In genomic region chr7:117030793-117031192, GRCh38 we compare ENCODE assay signal across 4 cellular contexts.
DNase-seq lines count a peak whose midpoint lies in the region; ATAC-seq, FAIRE-seq and TF ChIP-seq lines count a peak whose summit lies in the region.
"Not testable (repeated sequence)": the region's sequence is repeated elsewhere in the genome, so short reads cannot be mapped to it uniquely, and the experiment has no call there.

No MANE protein-coding gene starts in this region.

- TF ChIP-seq RAD21 in GM12878 (IDR thresholded peaks at IDR 0.05; ENCODE audit: insufficient read depth, low read depth, low read length); K562 (CRISPR knock-in tag; conservative IDR thresholded peaks at IDR 0.05 in 1 of 2, IDR thresholded peaks at IDR 0.05 in 1 of 2): not testable (repeated sequence)

- not testable (repeated sequence) for ATAC-seq in SK-N-SH treated with all-trans-retinoic acid at 6 μM for 48 hours, GM12878, K562

- in situ Hi-C loops in GM12878 (cut with MboI); K562 (cut with MboI): not testable (repeated sequence)

- not testable (repeated sequence) for H4K20me1 ChIP-seq in GM12878 (ENCODE audit: control insufficient read depth, insufficient read depth); K562 (replicated peaks; ENCODE audit: control insufficient read depth, insufficient read depth, low read length)

- CTCF ChIA-PET in HEK293 (lab: Yijun Ruan, JAX); GM12878 (lab: Yijun Ruan, JAX); K562 (lab: Yijun Ruan, JAX; ENCODE audit: low intra/inter-chr PET ratio): not testable (repeated sequence)

- not testable (repeated sequence) for TF ChIP-seq CTCF in HEK293 (tag by site-specific recombination; IDR thresholded peaks at IDR 0.05); GM12878 (IDR thresholded peaks at IDR 0.05 in 2 of 3, conservative IDR thresholded peaks at IDR 0.05 in 1 of 3; ENCODE audit: control insufficient read depth in 2 of 3, extremely low read depth in 1 of 3, insufficient read depth in 1 of 3, low read depth in 3 of 3, low read length in 3 of 3); K562 (IDR thresholded peaks at IDR 0.05 in 2 of 3, conservative IDR thresholded peaks at IDR 0.05 in 1 of 3; ENCODE audit: insufficient read depth in 2 of 3, low read depth in 1 of 3, low read length in 3 of 3)

- H2AFZ ChIP-seq in GM12878 (ENCODE audit: control insufficient read depth, low read depth, low read length); K562 (ENCODE audit: low read depth, low read length): not testable (repeated sequence)

- not testable (repeated sequence) for TF ChIP-seq EP300 in GM12878 (IDR thresholded peaks at IDR 0.05; ENCODE audit: borderline replicate concordance in 1 of 2, control insufficient read depth in 1 of 2, low read depth in 2 of 2, low read length in 2 of 2); K562 (IDR thresholded peaks at IDR 0.05; ENCODE audit: low read length)

- not testable (repeated sequence) for H3K27ac ChIP-seq in HEK293 (ENCODE audit: extremely low read depth, low read depth, low read length); GM12878 (ENCODE audit: control insufficient read depth, insufficient read depth); K562 (ENCODE audit: extremely low read depth, low read depth, low read length)

- RAD21 ChIA-PET in GM12878 (lab: Charles Lee; ENCODE audit: unreplicated experiment), result not testable (repeated sequence)

- H3K9me3 ChIP-seq in HEK293 (ENCODE audit: control insufficient read depth, insufficient read depth, low read depth, low read length); K562 (replicated peaks; ENCODE audit: control insufficient read depth, insufficient read depth, low read depth, low read length): not testable (repeated sequence)
- peaks cover 11% of the 10 kb centered on the region for H3K9me3 ChIP-seq in GM12878 (replicated peaks; ENCODE audit: control insufficient read depth, insufficient read depth, low read length)

- not testable (repeated sequence) for H3K9ac ChIP-seq in GM12878 (ENCODE audit: control insufficient read depth, insufficient read depth, low read length); K562 (ENCODE audit: insufficient read depth in 1 of 2, low read depth in 2 of 2, low read length in 2 of 2)

- H3K4me2 ChIP-seq in GM12878 (ENCODE audit: control insufficient read depth, insufficient read depth); K562 (ENCODE audit: insufficient read depth, low read length): not testable (repeated sequence)

- not testable (repeated sequence) for FAIRE-seq in GM12878 (lab: Jason Lieb, UNC); K562 (lab: Jason Lieb, UNC)

- POLR2A ChIA-PET in HEK293 (lab: Yijun Ruan, JAX); GM12878 (lab: Charles Lee); K562 (lab: Yijun Ruan, JAX): not testable (repeated sequence)

- H3K4me3 ChIP-seq in HEK293 (ENCODE audit: low read depth, low read length); GM12878; K562: not testable (repeated sequence)

- not testable (repeated sequence) for TF ChIP-seq POLR2A in GM12878 (IDR thresholded peaks at IDR 0.05; ENCODE audit: low read depth, low read length)
- 0 out of 2 replicates have a peak, but pooled peaks have one; percentile 28 for TF ChIP-seq POLR2A in K562 (conservative IDR thresholded peaks at IDR 0.05)

- BruUV-seq in GM12878 (replicated peaks; lab: Mats Ljungman, UMichigan), result TSS peak; percentile 42
- not testable (repeated sequence) for BruUV-seq in K562 (replicated peaks; lab: Mats Ljungman, UMichigan)

- SMC1A ChIA-PET in GM12878 (lab: Charles Lee; ENCODE audit: uncharacterized antibody, unreplicated experiment), result not testable (repeated sequence)

- not testable (repeated sequence) for DNase-seq in GM12878 (ENCODE audit: low read depth, low spot score); K562 (ENCODE audit: extremely low read depth in 1 of 4, low spot score in 3 of 4)

- not testable (repeated sequence) for H3K9me1 ChIP-seq in K562 (ENCODE audit: control insufficient read depth, insufficient read depth, low read length)

- H3K27me3 ChIP-seq in GM12878 (replicated peaks in 1 of 2; ENCODE audit: control insufficient read depth in 2 of 2, insufficient read depth in 2 of 2, low read length in 1 of 2); K562 (ENCODE audit: control insufficient read depth in 2 of 2, insufficient read depth in 2 of 2, low read length in 2 of 2): not testable (repeated sequence)

- intact Hi-C loops in GM12878 (cut with micrococcal nuclease; ENCODE audit: unreplicated experiment); K562 (cut with micrococcal nuclease): not testable (repeated sequence)

- H3K36me3 ChIP-seq in HEK293 (ENCODE audit: control insufficient read depth in 2 of 2, insufficient read depth in 1 of 2, low read length in 2 of 2); GM12878 (ENCODE audit: control insufficient read depth in 2 of 2, insufficient read depth in 2 of 2, low read length in 1 of 2): not testable (repeated sequence)
- peaks cover 20% of the 10 kb centered on the region; the same call in 2 of the 3 replicates for H3K36me3 ChIP-seq in K562 (ENCODE audit: control insufficient read depth, insufficient read depth, low read length)

- H3K79me2 ChIP-seq in GM12878 (ENCODE audit: control insufficient read depth, insufficient read depth, low read length) (peaks cover 59% of the 10 kb centered on the region), K562 (ENCODE audit: control insufficient read depth, insufficient read depth, low read length) (peaks cover 74% of the 10 kb centered on the region)

- 0% methylated on average over 1 of the region's 1 CpG for WGBS in GM12878 (ENCODE audit: insufficient coverage, insufficient replicate concordance, low lambda C conversion rate, missing lambda C conversion rate)
- WGBS in K562 (ENCODE audit: insufficient coverage, low coverage, missing lambda C conversion rate), result 0% methylated on average over 1 of the region's 1 CpG

- H3K4me1 ChIP-seq in HEK293 (ENCODE audit: control insufficient read depth, insufficient read depth, low read length); GM12878 (ENCODE audit: control insufficient read depth, insufficient read depth, low read length); K562 (replicated peaks in 1 of 2; ENCODE audit: control insufficient read depth in 2 of 2, insufficient read depth in 2 of 2, low read length in 2 of 2): not testable (repeated sequence)

TF ChIP-seq in SK-N-SH treated with all-trans-retinoic acid at 6 μM for 48 hours, 23 proteins besides CTCF, POLR2A, EP300 and RAD21:
- peak; percentile 83 for TF ChIP-seq ZNF8 (CRISPR knock-in tag; IDR thresholded peaks at IDR 0.05)
TF ChIP-seq in SK-N-SH treated with all-trans-retinoic acid at 6 μM for 48 hours: peak in this region for 1; not testable (repeated sequence) for 22.

TF ChIP-seq in K562, 482 proteins besides CTCF, POLR2A, EP300 and RAD21:
- TF ChIP-seq CHD4 (IDR thresholded peaks at IDR 0.05; ENCODE audit: insufficient read depth, insufficient replicate concordance, low read depth, low read length, poor library complexity, severe bottlenecking) (peak; percentile 62), HDAC2 (IDR thresholded peaks at IDR 0.05) (0 out of 2 replicates have a peak, but pooled peaks have one; percentile 33), NR2C1 (IDR thresholded peaks at IDR 0.05) (peak; percentile 12; the same call in 1 of the 2 replicates), BCOR (IDR thresholded peaks at IDR 0.05) (peak; percentile 89), PHF20 (IDR thresholded peaks at IDR 0.05; ENCODE audit: partially characterized antibody) (peak; percentile 47), KDM1A (IDR thresholded peaks at IDR 0.05) (peak; percentile 56 to 80), CHAMP1 (IDR thresholded peaks at IDR 0.05) (0 out of 2 replicates have a peak, but pooled peaks have one; percentile 31), ZNF146 (CRISPR knock-in tag; IDR thresholded peaks at IDR 0.05; ENCODE audit: unreplicated experiment) (peak; percentile 98), SMARCA5 (IDR thresholded peaks at IDR 0.05) (peak; percentile 57; the same call in 1 of the 2 replicates), RBM25 (IDR thresholded peaks at IDR 0.05; ENCODE audit: low read depth, low read length, severe bottlenecking) (peak; percentile 61), HDAC1 (IDR thresholded peaks at IDR 0.05) (peak in 1 of 2 experiments; percentile 52; a peak in 1 of 4 replicates), CBX3 (IDR thresholded peaks at IDR 0.05; ENCODE audit: borderline replicate concordance in 1 of 2, low read length in 2 of 2) (peak in 1 of 2 experiments; percentile 28; a peak in 1 of 3 replicates)
- TF ChIP-seq NR2C1 (tag; IDR thresholded peaks at IDR 0.05), result not testable (repeated sequence)
